ENCODE assay signal across 9 cellular contexts in the genomic region with DNA sequence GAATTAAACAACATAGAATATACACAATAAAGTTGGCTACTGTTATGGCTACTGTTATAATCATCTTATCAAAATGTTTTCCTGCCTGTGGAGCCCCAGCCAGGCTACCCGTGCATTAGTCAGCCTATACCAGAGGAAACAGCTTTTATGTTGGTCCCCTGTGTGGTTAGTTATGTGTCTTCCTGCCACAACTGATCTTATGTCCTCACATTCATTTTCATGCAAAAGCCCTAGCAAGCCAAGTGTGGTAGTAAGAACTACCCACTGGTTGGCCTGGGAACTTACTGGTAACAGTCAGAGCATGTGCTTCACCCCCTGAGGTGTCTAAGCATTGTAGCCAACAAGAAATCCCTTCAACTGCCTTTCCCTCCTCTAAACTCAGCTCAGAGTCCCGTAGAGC. TPM values are rescaled to one million over a fixed set of nuclear protein-coding genes. Genes with fewer than 3 reads are reported as not detected.
DNase-seq lines count a peak whose midpoint lies in the region; ATAC-seq and TF ChIP-seq lines count a peak whose summit lies in the region.
"Had no signal": no experiment of that assay in that cellular context is flagged by ENCODE, and none has a peak within 500 bp of the region (broad histone marks: within the 10 kb centered on the region; RNA-seq: fewer than 3 reads in every experiment).

No MANE protein-coding gene starts in this region.

- no peak overlapping the region for H3K4me3 ChIP-seq in heart right ventricle
- H3K4me3 ChIP-seq in right atrium auricular region, result no peak overlapping the region

- H3K27ac ChIP-seq in heart right ventricle (peak overlapping the region in 6 of 10 donors; percentile 3 to 61 (median 34)), right atrium auricular region (no peak overlapping the region)

- no peak for ATAC-seq in heart right ventricle
- ATAC-seq in HG02571 (IDR thresholded peaks at IDR 0.05; ENCODE audit: unreplicated experiment), result no peak

- no peaks in the 10 kb centered on the region for H3K9me3 ChIP-seq in heart right ventricle
- no peaks in the 10 kb centered on the region for H3K9me3 ChIP-seq in right atrium auricular region

- H3K27me3 ChIP-seq in heart right ventricle (no peaks in the 10 kb centered on the region), right atrium auricular region (no peaks in the 10 kb centered on the region)

- H3K36me3 ChIP-seq in heart right ventricle (peaks cover 0 to 93% (median 11%) of the 10 kb centered on the region in 9 donors), right atrium auricular region (peaks cover 2% of the 10 kb centered on the region)

- TF ChIP-seq CTCF in heart right ventricle (IDR thresholded peaks at IDR 0.05) (no peak), right atrium auricular region (IDR thresholded peaks at IDR 0.05) (no peak)

- intact Hi-C loops in heart right ventricle (cut with DNase I), result no loop called here

- DNase-seq in heart right ventricle (no peak), right atrium auricular region (ENCODE audit: low spot score) (no peak), LHCN-M2 (ENCODE audit: low read depth) (peak; percentile 62), brain pericyte (ENCODE audit: low read depth, low spot score) (peak; percentile 77), amniotic stem cell (lab: John Stamatoyannopoulos, UW) (no peak), cerebellum (ENCODE audit: low spot score) (no peak), HuH-7.5 (ENCODE audit: low spot score) (no peak)
- DNase-seq: kidney had no signal

- peaks cover 3 to 89% (median 49%) of the 10 kb centered on the region in 9 donors for H3K4me1 ChIP-seq in heart right ventricle
- peaks cover 0 to 25% of the 10 kb centered on the region in 2 donors for H3K4me1 ChIP-seq in right atrium auricular region

- 67 to 76% methylated on average over 2 of the region's 2 CpGs for WGBS in heart right ventricle, 2 donors

RNA-seq across cellular contexts. Expression of a gene that starts 21.8 kb away (rescaled TPM):
- total RNA-seq in heart right ventricle (100 to 1,000 TPM in 1 of 10 donors, 10 to 100 TPM in 9; 52.0 to 103 (median 69.7) TPM), right atrium auricular region (10 to 100 TPM; 36.3 to 46.4 TPM), LHCN-M2 (2014; rRNA removed) (197 and 206 TPM in 2 replicates), cerebellum (11.6 TPM)
- polyA plus RNA-seq in heart right ventricle, result 10 to 100 TPM; 35.7 to 61.5 TPM
- 221 TPM for polyA plus RNA-seq in LHCN-M2 (2012)

Comparison
In these comparisons a context has a peak if more than half of its experiments do, and no peak if none do; other contexts are left out.
1. H3K27ac ChIP-seq: peak in heart right ventricle (6 of 10); none in right atrium auricular region (0 of 2).
2. DNase-seq: peak in LHCN-M2 (single experiment) and brain pericyte (single experiment); none in heart right ventricle (0 of 2), right atrium auricular region (single experiment), amniotic stem cell (single experiment), cerebellum (single experiment) and HuH-7.5 (single experiment).